Comparison of ENCODE assay signal across 9 cellular contexts in the genomic region with DNA sequence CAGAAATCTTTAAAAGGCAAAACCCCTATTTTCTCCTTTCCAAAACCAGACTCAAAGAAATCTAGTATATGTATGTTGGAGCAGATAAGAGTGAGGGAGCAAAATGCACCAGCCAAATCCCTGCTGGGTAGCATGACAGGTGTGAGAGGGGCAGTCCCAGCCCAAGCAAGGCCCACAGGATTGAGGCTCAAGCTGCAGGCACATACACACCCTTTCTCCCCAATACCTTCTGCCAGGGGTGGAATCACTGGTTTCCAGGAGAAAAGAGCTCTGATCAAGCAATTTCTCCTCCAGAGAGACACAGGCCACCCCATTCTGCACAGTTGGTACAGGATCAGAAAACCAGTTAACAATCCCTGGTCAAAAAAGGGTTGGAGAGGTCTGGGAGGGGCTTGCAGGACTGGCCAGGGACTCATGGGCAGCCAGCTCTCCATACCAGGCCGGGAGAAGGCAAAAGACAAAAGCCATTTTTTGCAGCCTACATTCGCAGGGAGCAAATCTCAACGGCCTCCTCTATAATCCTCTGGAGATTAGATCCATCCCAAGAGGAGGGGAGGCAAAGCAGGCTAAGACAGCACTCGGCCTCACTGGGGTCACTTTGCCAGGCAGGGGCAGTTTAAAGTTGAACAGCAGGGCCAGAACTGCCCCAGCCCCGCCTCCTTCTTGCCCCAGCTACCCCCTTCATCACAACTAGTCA. TPM values are rescaled to one million over a fixed set of nuclear protein-coding genes. Genes with fewer than 3 reads are reported as not detected.
A peak's percentile ranks its signal among the peaks of the same experiment; 100 is the strongest.
DNase-seq lines count a peak whose midpoint lies in the region; ATAC-seq lines count a peak whose summit lies in the region.
"Had no signal": no experiment of that assay in that cellular context is flagged by ENCODE, and none has a peak within 500 bp of the region (broad histone marks: within the 10 kb centered on the region; RNA-seq: fewer than 3 reads in every experiment).

No MANE protein-coding gene starts in this region.

- H3K9me3 Mint-ChIP-seq in T-helper 2 cell treated with Interferon-gamma antibody and Interleukin-4, amounts not matched to agents 5 μg/mL and 100 μg/mL, for 36 hours = no peaks in the 10 kb centered on the region
- no peaks in the 10 kb centered on the region for H3K9me3 Mint-ChIP-seq in activated T-helper 1 cell treated with anti-CD3 and anti-CD28 coated beads, Interleukin-12 subunit alpha, Interleukin-12 subunit beta, Interleukin-2, Interleukin-4 antibody, amounts not matched to agents 30 ng/mL and 10 ng/mL and 1 ng/mL, durations not matched to agents 14 hours and 24 hours and 36 hours
- H3K9me3 Mint-ChIP-seq in immature natural killer cell = no peaks in the 10 kb centered on the region

- peak overlapping the region; percentile 94 for H3K4me3 Mint-ChIP-seq in T-helper 2 cell treated with Interferon-gamma antibody and Interleukin-4, amounts not matched to agents 5 μg/mL and 100 μg/mL, for 36 hours
- peak overlapping the region; percentile 95 for H3K4me3 Mint-ChIP-seq in activated T-helper 1 cell treated with anti-CD3 and anti-CD28 coated beads, Interleukin-12 subunit alpha, Interleukin-12 subunit beta, Interleukin-2, Interleukin-4 antibody, amounts not matched to agents 30 ng/mL and 10 ng/mL and 1 ng/mL, durations not matched to agents 14 hours and 24 hours and 36 hours
- peak overlapping the region; percentile 90 to 92 (median 92) for H3K4me3 Mint-ChIP-seq in immature natural killer cell

- DNase-seq in T-helper 2 cell treated with Interferon-gamma antibody and Interleukin-4, amounts not matched to agents 5 μg/mL and 100 μg/mL, for 36 hours (ENCODE audit: low spot score) = no peak
- DNase-seq in T-helper 2 cell (no peak), immature natural killer cell (no peak), substantia nigra (lab: John Stamatoyannopoulos, UW) (peak in 1 of 49 donors; percentile 19), OCI-M1 (lab: John Stamatoyannopoulos, UW) (no peak), NOMO-1 treated with DMSO at 0.1 percent for 48 hours (lab: John Stamatoyannopoulos, UW; ENCODE audit: unreplicated experiment) (no peak)
- no peak for DNase-seq in activated T-helper 1 cell treated with anti-CD3 and anti-CD28 coated beads, Interleukin-12 subunit alpha, Interleukin-12 subunit beta, Interleukin-2, Interleukin-4 antibody, amounts not matched to agents 30 ng/mL and 10 ng/mL and 1 ng/mL, durations not matched to agents 14 hours and 24 hours and 36 hours (ENCODE audit: low spot score)
- DNase-seq: stimulated activated CD4-positive, alpha-beta T cell treated with anti-CD3 and anti-CD28 coated beads, Interleukin-12 subunit alpha, Interleukin-12 subunit beta, amount 100 ng/mL, for 4 hours had no signal

- peaks cover 19% of the 10 kb centered on the region for H3K36me3 Mint-ChIP-seq in T-helper 2 cell treated with Interferon-gamma antibody and Interleukin-4, amounts not matched to agents 5 μg/mL and 100 μg/mL, for 36 hours (ENCODE audit: low read depth)
- H3K36me3 Mint-ChIP-seq in activated T-helper 1 cell treated with anti-CD3 and anti-CD28 coated beads, Interleukin-12 subunit alpha, Interleukin-12 subunit beta, Interleukin-2, Interleukin-4 antibody, amounts not matched to agents 30 ng/mL and 10 ng/mL and 1 ng/mL, durations not matched to agents 14 hours and 24 hours and 36 hours (ENCODE audit: low read depth) = peaks cover 20% of the 10 kb centered on the region
- H3K36me3 Mint-ChIP-seq in immature natural killer cell = peaks cover 0 to under 1% (median under 1%) of the 10 kb centered on the region in 3 donors

- H3K27ac ChIP-seq in substantia nigra (ENCODE audit: low read depth, low read length, poor library complexity, severe bottlenecking) = peak overlapping the region; percentile 99

- peaks cover 42% of the 10 kb centered on the region for H3K4me1 Mint-ChIP-seq in T-helper 2 cell treated with Interferon-gamma antibody and Interleukin-4, amounts not matched to agents 5 μg/mL and 100 μg/mL, for 36 hours (ENCODE audit: low read depth)
- peaks cover 50% of the 10 kb centered on the region for H3K4me1 Mint-ChIP-seq in activated T-helper 1 cell treated with anti-CD3 and anti-CD28 coated beads, Interleukin-12 subunit alpha, Interleukin-12 subunit beta, Interleukin-2, Interleukin-4 antibody, amounts not matched to agents 30 ng/mL and 10 ng/mL and 1 ng/mL, durations not matched to agents 14 hours and 24 hours and 36 hours (ENCODE audit: low read depth)
- H3K4me1 Mint-ChIP-seq in immature natural killer cell = peaks cover 65 to 68% of the 10 kb centered on the region in 2 donors

- no peaks in the 10 kb centered on the region for H3K27me3 Mint-ChIP-seq in T-helper 2 cell treated with Interferon-gamma antibody and Interleukin-4, amounts not matched to agents 5 μg/mL and 100 μg/mL, for 36 hours (ENCODE audit: low read depth)
- H3K27me3 Mint-ChIP-seq in activated T-helper 1 cell treated with anti-CD3 and anti-CD28 coated beads, Interleukin-12 subunit alpha, Interleukin-12 subunit beta, Interleukin-2, Interleukin-4 antibody, amounts not matched to agents 30 ng/mL and 10 ng/mL and 1 ng/mL, durations not matched to agents 14 hours and 24 hours and 36 hours (ENCODE audit: insufficient read depth) = no peaks in the 10 kb centered on the region
- peaks cover 9 to 22% (median 15%) of the 10 kb centered on the region in 3 donors for H3K27me3 Mint-ChIP-seq in immature natural killer cell (ENCODE audit: low read depth in 3 of 3)

- ATAC-seq in GM19455 (IDR thresholded peaks at IDR 0.05; ENCODE audit: unreplicated experiment) = no peak

- peak overlapping the region; percentile 86 for H3K27ac Mint-ChIP-seq in T-helper 2 cell treated with Interferon-gamma antibody and Interleukin-4, amounts not matched to agents 5 μg/mL and 100 μg/mL, for 36 hours
- H3K27ac Mint-ChIP-seq in activated T-helper 1 cell treated with anti-CD3 and anti-CD28 coated beads, Interleukin-12 subunit alpha, Interleukin-12 subunit beta, Interleukin-2, Interleukin-4 antibody, amounts not matched to agents 30 ng/mL and 10 ng/mL and 1 ng/mL, durations not matched to agents 14 hours and 24 hours and 36 hours = peak overlapping the region; percentile 61
- H3K27ac Mint-ChIP-seq in immature natural killer cell = peak overlapping the region; percentile 50 to 92 (median 70)

- intact Hi-C loops in activated T-helper 1 cell treated with anti-CD3 and anti-CD28 coated beads, Interleukin-12 subunit alpha, Interleukin-12 subunit beta, Interleukin-2, Interleukin-4 antibody, amounts not matched to agents 30 ng/mL and 10 ng/mL and 1 ng/mL, durations not matched to agents 14 hours and 24 hours and 36 hours (cut with micrococcal nuclease) = no loop called here

RNA-seq across cellular contexts. Expression of gene KMT2D, which starts 2.1 kb away (rescaled TPM):
- 107 and 109 TPM in 2 replicates for total RNA-seq in activated T-helper 1 cell treated with anti-CD3 and anti-CD28 coated beads, Interleukin-12 subunit alpha, Interleukin-12 subunit beta, Interleukin-2, Interleukin-4 antibody, amounts not matched to agents 30 ng/mL and 10 ng/mL and 1 ng/mL, durations not matched to agents 14 hours and 24 hours and 36 hours
- 10 to 100 TPM in 1 of 3 donors, 1 to 10 TPM in 2; 1.1 to 29.6 (median 3.8) TPM for polyA plus RNA-seq in immature natural killer cell

RNA-seq across cellular contexts. Expression of gene RHEBL1, which starts 11.3 kb away (rescaled TPM):
- total RNA-seq in activated T-helper 1 cell treated with anti-CD3 and anti-CD28 coated beads, Interleukin-12 subunit alpha, Interleukin-12 subunit beta, Interleukin-2, Interleukin-4 antibody, amounts not matched to agents 30 ng/mL and 10 ng/mL and 1 ng/mL, durations not matched to agents 14 hours and 24 hours and 36 hours = 8.6 and 10.7 TPM in 2 replicates
- 10 to 100 TPM; 11.0 to 22.5 (median 16.5) TPM for polyA plus RNA-seq in immature natural killer cell

RNA-seq across cellular contexts. Expression of gene DHH, which starts 36.1 kb away (rescaled TPM):
- total RNA-seq in activated T-helper 1 cell treated with anti-CD3 and anti-CD28 coated beads, Interleukin-12 subunit alpha, Interleukin-12 subunit beta, Interleukin-2, Interleukin-4 antibody, amounts not matched to agents 30 ng/mL and 10 ng/mL and 1 ng/mL, durations not matched to agents 14 hours and 24 hours and 36 hours = 0.10 TPM in 1 of 2 replicates, not detected in the other
- not detected for polyA plus RNA-seq in immature natural killer cell

RNA-seq across cellular contexts. Expression of gene PRKAG1, which starts 39.9 kb away (rescaled TPM):
- 85.0 and 85.1 TPM in 2 replicates for total RNA-seq in activated T-helper 1 cell treated with anti-CD3 and anti-CD28 coated beads, Interleukin-12 subunit alpha, Interleukin-12 subunit beta, Interleukin-2, Interleukin-4 antibody, amounts not matched to agents 30 ng/mL and 10 ng/mL and 1 ng/mL, durations not matched to agents 14 hours and 24 hours and 36 hours
- 10 to 100 TPM; 58.5 to 75.3 (median 69.1) TPM for polyA plus RNA-seq in immature natural killer cell

RNA-seq across cellular contexts. Expression of gene LMBR1L, which starts 52.1 kb away (rescaled TPM):
- total RNA-seq in activated T-helper 1 cell treated with anti-CD3 and anti-CD28 coated beads, Interleukin-12 subunit alpha, Interleukin-12 subunit beta, Interleukin-2, Interleukin-4 antibody, amounts not matched to agents 30 ng/mL and 10 ng/mL and 1 ng/mL, durations not matched to agents 14 hours and 24 hours and 36 hours = 50.4 and 52.5 TPM in 2 replicates
- polyA plus RNA-seq in immature natural killer cell = 10 to 100 TPM; 15.9 to 46.0 (median 39.6) TPM
